In genomic region chr6:106281088-106281487, GRCh38 we compare ENCODE assay signal across 33 cellular contexts. TPM values are rescaled to one million over a fixed set of nuclear protein-coding genes. Genes with fewer than 3 reads are reported as not detected.
DNase-seq lines count a peak whose midpoint lies in the region; ATAC-seq, FAIRE-seq and TF ChIP-seq lines count a peak whose summit lies in the region.
"Had no signal": no experiment of that assay in that cellular context is flagged by ENCODE, and none has a peak within 500 bp of the region (broad histone marks: within the 10 kb centered on the region; RNA-seq: fewer than 3 reads in every experiment).

No MANE protein-coding gene starts in this region.

- no peak overlapping the region for H3K4me3 ChIP-seq in BJ (ENCODE audit: low read depth, low read length)
- H3K4me3 ChIP-seq in fibroblast of villous mesenchyme (ENCODE audit: low read depth, low read length), result no peak overlapping the region
- H3K4me3 ChIP-seq in prostate gland, result no peak overlapping the region
- H3K4me3 ChIP-seq: ascending aorta, BLaER1, coronary artery, right atrium auricular region, upper lobe of left lung had no signal

- no peak for TF ChIP-seq POLR2A in prostate gland (IDR thresholded peaks at IDR 0.05)

- no peaks in the 10 kb centered on the region for H3K4me1 ChIP-seq in prostate gland (replicated peaks)
- H3K4me1 ChIP-seq: ascending aorta, BLaER1, parathyroid adenoma, right atrium auricular region had no signal

- no peaks in the 10 kb centered on the region for H3K9me3 ChIP-seq in prostate gland
- H3K9me3 ChIP-seq: ascending aorta, BLaER1, right atrium auricular region, upper lobe of left lung had no signal

- no peak for ATAC-seq in GM18909 (IDR thresholded peaks at IDR 0.05; ENCODE audit: poor library complexity, unreplicated experiment)
- ATAC-seq: left cardiac atrium; Panc1; stimulated activated memory B cell treated with anti-CD40 and anti-IgM and Interleukin-4, amounts not matched to agents 10 μg/mL and 1 μg/mL and 100 μg/mL, for 72 hours had no signal

- DNase-seq in BJ (ENCODE audit: low read depth) (peak; percentile 71), GM18507 (ENCODE audit: extremely low spot score, insufficient read length, low read depth) (no peak), RCC 7860 (ENCODE audit: low spot score) (no peak), fibroblast of villous mesenchyme (ENCODE audit: low read depth) (peak; percentile 39), prostate gland (ENCODE audit: low spot score) (no peak), DMS79 treated with DMSO at 0.1 percent for 48 hours (lab: John Stamatoyannopoulos, UW) (no peak), NCI-H2029 treated with DMSO at 0.1 percent for 48 hours (lab: John Stamatoyannopoulos, UW) (no peak)
- DNase-seq: activated CD4-positive, CD25-positive, alpha-beta regulatory T cell treated with anti-CD3 and anti-CD28 coated beads, Interleukin-2, amount 50 U/mL, for 72 hours; activated CD8-positive, alpha-beta T cell treated with anti-CD3 and anti-CD28 coated beads for 36 hours; activated effector memory CD4-positive, alpha-beta T cell treated with anti-CD3 and anti-CD28 coated beads, Interleukin-2, amount 50 U/mL, for 16 hours; activated naive CD8-positive, alpha-beta T cell treated with anti-CD3 and anti-CD28 coated beads, Interleukin-2, amount 10 ng/mL, durations not matched to agents 7 days and 5 days; effector memory CD4-positive, alpha-beta T cell; erythroblast; H7; Kasumi-1; left cardiac atrium; NCI-H1048; NCI-H1694 treated with DMSO at 0.1 percent for 48 hours; NCI-H524 treated with DMSO at 0.1 percent for 48 hours; SIG-M5; stimulated activated CD4-positive, alpha-beta T cell treated with anti-CD3 and anti-CD28 coated beads, Interleukin-4, amount 100 ng/mL, for 24 hours; substantia nigra; upper lobe of left lung had no signal

- H3K27me3 ChIP-seq in BJ (ENCODE audit: control insufficient read depth, insufficient read depth, low read length) (no peaks in the 10 kb centered on the region), prostate gland (replicated peaks; ENCODE audit: insufficient read depth) (no peaks in the 10 kb centered on the region)
- H3K27me3 ChIP-seq: ascending aorta, BLaER1, foreskin keratinocyte, right atrium auricular region, upper lobe of left lung had no signal

- FAIRE-seq in GM18507 (lab: Jason Lieb, UNC), result peak; percentile 9
- FAIRE-seq in RCC 7860 (lab: Jason Lieb, UNC), result peak; percentile 49
- FAIRE-seq: TTC549 had no signal

- CTCF ChIA-PET in BJ (lab: Yijun Ruan, JAX), result interaction anchor here (0.6 to 1.3 kb wide), 3 partner anchors 19 to 776 kb away, joined by 3 to 4 read pairs (median 3); no protein-coding TSS in a partner anchor

- intact Hi-C loops in prostate gland (cut with DNase I), result no loop called here

- POLR2A ChIA-PET in BJ (lab: Charles Lee), result interaction anchor here (0.6 kb wide), 1 partner anchor 230 kb away, joined by 3 read pairs; no protein-coding TSS in a partner anchor

- TF ChIP-seq CTCF in BJ (IDR thresholded peaks at IDR 0.05; ENCODE audit: insufficient read depth, low read depth, low read length), result no peak
- TF ChIP-seq CTCF in fibroblast of villous mesenchyme (IDR thresholded peaks at IDR 0.05; ENCODE audit: insufficient read depth, low read depth, low read length), result no peak
- TF ChIP-seq CTCF in prostate gland (IDR thresholded peaks at IDR 0.05), result no peak

- no peak overlapping the region for H3K27ac ChIP-seq in prostate gland
- H3K27ac ChIP-seq: ascending aorta, BLaER1, coronary artery, foreskin keratinocyte, parathyroid adenoma, right atrium auricular region, upper lobe of left lung had no signal

- peaks cover 2% of the 10 kb centered on the region; the same call in 1 of the 2 replicates for H3K36me3 ChIP-seq in BJ (ENCODE audit: control insufficient read depth, insufficient read depth, low read length)
- no peaks in the 10 kb centered on the region for H3K36me3 ChIP-seq in prostate gland

RNA-seq across cellular contexts. Expression of gene ATG5, which starts 44.5 kb away (rescaled TPM):
- polyA plus RNA-seq in BJ (2011; rRNA removed), result 18.6 and 35.7 TPM in 2 replicates
- polyA minus RNA-seq in BJ (2011; rRNA and poly(A)+ RNA removed), result 7.6 and 8.2 TPM in 2 replicates
- total RNA-seq in fibroblast of villous mesenchyme (49.3 and 62.6 TPM in 2 replicates), prostate gland (10 to 100 TPM; 31.9 to 34.3 TPM)

Comparison
In these comparisons a context has a peak if more than half of its experiments do, and no peak if none do; other contexts are left out.
1. DNase-seq: peak in BJ (single experiment) and fibroblast of villous mesenchyme (single experiment); none in GM18507 (single experiment), RCC 7860 (single experiment), prostate gland (single experiment), DMS79 treated with DMSO at 0.1 percent for 48 hours (single experiment) and NCI-H2029 treated with DMSO at 0.1 percent for 48 hours (single experiment).